9 cellular contexts compared by ENCODE assay signal in the genomic region with DNA sequence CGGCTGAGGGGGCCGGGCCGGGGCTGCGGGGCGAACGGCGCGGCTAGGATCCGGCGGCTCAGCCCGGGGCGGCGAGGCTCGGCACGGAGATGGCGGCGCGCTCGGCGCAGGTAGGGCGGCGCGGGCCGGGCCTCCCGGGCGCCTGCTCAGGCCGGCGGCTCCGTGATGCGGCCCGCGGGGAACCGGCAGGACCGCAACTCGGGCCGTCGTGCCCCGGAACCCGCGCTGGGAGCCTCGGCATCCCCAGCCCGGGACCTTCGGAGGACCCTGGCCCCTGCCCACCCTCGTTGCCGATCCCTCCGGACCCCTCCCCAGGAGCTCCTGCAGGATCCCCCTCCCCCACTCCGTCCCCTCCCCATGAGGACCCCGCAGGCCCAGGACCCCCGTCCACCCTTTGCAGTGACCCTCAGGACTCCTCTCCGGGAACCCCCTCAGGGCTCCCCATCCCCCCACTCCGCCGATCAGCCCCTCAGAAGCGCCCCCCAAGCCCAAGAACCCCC. TPM values are rescaled to one million over a fixed set of nuclear protein-coding genes. Genes with fewer than 3 reads are reported as not detected.
DNase-seq lines count a peak whose midpoint lies in the region; ATAC-seq, FAIRE-seq and TF ChIP-seq lines count a peak whose summit lies in the region.
"Had no signal": no experiment of that assay in that cellular context is flagged by ENCODE, and none has a peak within 500 bp of the region (broad histone marks: within the 10 kb centered on the region; RNA-seq: fewer than 3 reads in every experiment).

No MANE protein-coding gene starts in this region.

- no peaks in the 10 kb centered on the region for H3K9me3 Mint-ChIP-seq in activated naive CD4-positive, alpha-beta T cell treated with anti-CD3 and anti-CD28 coated beads for 36 hours
- H3K9me3 Mint-ChIP-seq in activated naive CD4-positive, alpha-beta T cell treated with anti-CD3 and anti-CD28 coated beads, Interleukin-2, amount 50 U/mL, for 72 hours: no peaks in the 10 kb centered on the region

- peak overlapping the region; percentile 84 for H3K4me3 Mint-ChIP-seq in activated naive CD4-positive, alpha-beta T cell treated with anti-CD3 and anti-CD28 coated beads for 36 hours

- 0% methylated on average over 2 of the region's 53 CpGs for WGBS in right lobe of liver (ENCODE audit: insufficient coverage, low coverage, low lambda C conversion rate, missing lambda C conversion rate)
- 2% methylated on average over 45 of the region's 53 CpGs; no CpG with 5 or more reads in 1 of the 2 donors for WGBS in tibial nerve, 2 donors

- peaks cover 6% of the 10 kb centered on the region for H3K27me3 Mint-ChIP-seq in activated naive CD4-positive, alpha-beta T cell treated with anti-CD3 and anti-CD28 coated beads for 36 hours (ENCODE audit: low read depth)

- no peak for FAIRE-seq in GM12891 (lab: Jason Lieb, UNC)

- no peaks in the 10 kb centered on the region for H3K36me3 Mint-ChIP-seq in activated naive CD4-positive, alpha-beta T cell treated with anti-CD3 and anti-CD28 coated beads for 36 hours (ENCODE audit: low read depth)
- no peaks in the 10 kb centered on the region for H3K36me3 Mint-ChIP-seq in activated naive CD4-positive, alpha-beta T cell treated with anti-CD3 and anti-CD28 coated beads, Interleukin-2, amount 50 U/mL, for 72 hours

- CTCF ChIA-PET in activated naive CD4-positive, alpha-beta T cell treated with anti-CD3 and anti-CD28 coated beads for 36 hours (lab: Charles Lee): interaction anchor here (1.6 kb wide), 1 partner anchor 150 kb away, joined by 4 read pairs; a partner anchor contains a TSS

- H3K27ac ChIP-seq in ascending aorta (no peak overlapping the region), right lobe of liver (no peak overlapping the region), tibial nerve (peak overlapping the region in 3 of 4 donors; percentile 65 to 87 (median 66))
- H3K27ac ChIP-seq: thyroid gland had no signal

- no peak overlapping the region for H3K27ac Mint-ChIP-seq in activated naive CD4-positive, alpha-beta T cell treated with anti-CD3 and anti-CD28 coated beads for 36 hours
- no peak overlapping the region for H3K27ac Mint-ChIP-seq in activated naive CD4-positive, alpha-beta T cell treated with anti-CD3 and anti-CD28 coated beads, Interleukin-2, amount 50 U/mL, for 72 hours

- TF ChIP-seq POLR2A in right lobe of liver (IDR thresholded peaks at IDR 0.05): no peak
- TF ChIP-seq POLR2A in tibial nerve (IDR thresholded peaks at IDR 0.05): no peak
- no peak for TF ChIP-seq POLR2A in GM12891 (IDR thresholded peaks at IDR 0.05; ENCODE audit: low read depth, low read length)

- no peak for DNase-seq in activated naive CD4-positive, alpha-beta T cell treated with anti-CD3 and anti-CD28 coated beads for 36 hours
- DNase-seq in activated naive CD4-positive, alpha-beta T cell treated with anti-CD3 and anti-CD28 coated beads, Interleukin-2, amount 50 U/mL, for 72 hours (ENCODE audit: low spot score in 2 of 2): no peak
- no peak for DNase-seq in ascending aorta (ENCODE audit: low spot score in 2 of 2)
- peak in 2 of 3 donors; percentile 45 to 67 for DNase-seq in right lobe of liver
- DNase-seq in tibial nerve (ENCODE audit: low spot score in 2 of 2): no peak
- no peak for DNase-seq in NCI-H187 treated with DMSO at 0.1 percent for 48 hours (lab: John Stamatoyannopoulos, UW)
- no peak for DNase-seq in GM12891 (ENCODE audit: insufficient read length, low spot score)
- no peak for DNase-seq in HT-29 (ENCODE audit: low spot score)

- H3K4me3 ChIP-seq in ascending aorta (peak overlapping the region; percentile 69 to 98), right lobe of liver (peak overlapping the region; percentile 51 to 76 (median 55)), tibial nerve (peak overlapping the region; percentile 56 to 95 (median 68))

- no peak for TF ChIP-seq EP300 in tibial nerve (IDR thresholded peaks at IDR 0.05)

- TF ChIP-seq CTCF in ascending aorta (IDR thresholded peaks at IDR 0.05) (no peak), right lobe of liver (IDR thresholded peaks at IDR 0.05) (no peak), tibial nerve (IDR thresholded peaks at IDR 0.05) (no peak)

- no peaks in the 10 kb centered on the region for H3K27me3 ChIP-seq in ascending aorta
- H3K27me3 ChIP-seq in right lobe of liver: no peaks in the 10 kb centered on the region
- peaks cover 0 to 4% of the 10 kb centered on the region in 2 donors for H3K27me3 ChIP-seq in tibial nerve
- H3K27me3 ChIP-seq: thyroid gland had no signal

- H3K4me1 Mint-ChIP-seq in activated naive CD4-positive, alpha-beta T cell treated with anti-CD3 and anti-CD28 coated beads for 36 hours (ENCODE audit: low read depth): peaks cover 18% of the 10 kb centered on the region

- intact Hi-C loops in activated naive CD4-positive, alpha-beta T cell treated with anti-CD3 and anti-CD28 coated beads for 36 hours (cut with micrococcal nuclease): no loop called here
- intact Hi-C loops in ascending aorta (cut with DNase I) (no loop called here), right lobe of liver (cut with DNase I) (no loop called here)

- H3K36me3 ChIP-seq in ascending aorta (no peaks in the 10 kb centered on the region), right lobe of liver (no peaks in the 10 kb centered on the region), tibial nerve (no peaks in the 10 kb centered on the region)
- H3K36me3 ChIP-seq: thyroid gland had no signal

- H3K9me3 ChIP-seq in ascending aorta (no peaks in the 10 kb centered on the region), right lobe of liver (no peaks in the 10 kb centered on the region), tibial nerve (no peaks in the 10 kb centered on the region)
- H3K9me3 ChIP-seq: thyroid gland had no signal

- H3K4me1 ChIP-seq in ascending aorta (peaks cover 3 to 9% of the 10 kb centered on the region in 2 donors), right lobe of liver (no peaks in the 10 kb centered on the region), tibial nerve (peaks cover 0 to 42% (median 18%) of the 10 kb centered on the region in 4 donors)

- ATAC-seq in activated naive CD4-positive, alpha-beta T cell treated with anti-CD3 and anti-CD28 coated beads, Interleukin-2, amount 50 U/mL, for 72 hours: no peak
- ATAC-seq in right lobe of liver: no peak

TF ChIP-seq in GM12891, 5 proteins besides CTCF, POLR2A, EP300 and RAD21:
- TF ChIP-seq PAX5 (IDR thresholded peaks at IDR 0.05; ENCODE audit: insufficient read depth, low read length, severe bottlenecking) (no peak), SPI1 (IDR thresholded peaks at IDR 0.05; ENCODE audit: low read depth, low read length) (no peak), POLR2AphosphoS5 (IDR thresholded peaks at IDR 0.05; ENCODE audit: low read depth, low read length) (no peak), POU2F2 (IDR thresholded peaks at IDR 0.05; ENCODE audit: low read depth, low read length) (no peak), TAF1 (IDR thresholded peaks at IDR 0.05; ENCODE audit: low read depth, low read length) (no peak)

RNA-seq across cellular contexts. Expression of a gene that starts 0.3 kb away (rescaled TPM):
- 1 to 10 TPM; 5.2 TPM for total RNA-seq in activated naive CD4-positive, alpha-beta T cell treated with anti-CD3 and anti-CD28 coated beads for 36 hours
- 1 to 10 TPM; 4.6 to 7.8 TPM for total RNA-seq in activated naive CD4-positive, alpha-beta T cell treated with anti-CD3 and anti-CD28 coated beads, Interleukin-2, amount 50 U/mL, for 72 hours
- total RNA-seq in ascending aorta: 27.7 TPM
- 1 to 10 TPM; 3.7 to 6.3 (median 4.9) TPM for total RNA-seq in right lobe of liver
- 10 to 100 TPM; 14.4 to 30.3 (median 17.7) TPM for total RNA-seq in tibial nerve
- polyA plus RNA-seq in GM12891 (2012; ENCODE audit: low read depth, missing spikeins): 7.7 TPM
- 4.0 and 4.4 TPM in 2 replicates for total RNA-seq in HT-29 (2014; rRNA removed; shearing (Covaris generic))

RNA-seq across cellular contexts. Expression of a gene that starts 43.9 kb away (rescaled TPM):
- total RNA-seq in activated naive CD4-positive, alpha-beta T cell treated with anti-CD3 and anti-CD28 coated beads for 36 hours: under 1 TPM; 0.07 to 0.12 TPM
- total RNA-seq in activated naive CD4-positive, alpha-beta T cell treated with anti-CD3 and anti-CD28 coated beads, Interleukin-2, amount 50 U/mL, for 72 hours: under 1 TPM; 0.20 to 0.97 TPM
- not detected for total RNA-seq in ascending aorta
- under 1 TPM in 4 of 6 experiments, not detected in 2; 0.07 to 0.37 (median 0.12) TPM for total RNA-seq in right lobe of liver
- 1 to 10 TPM in 1 of 4 donors, not detected in 3; 2.5 TPM for total RNA-seq in tibial nerve
- 0.10 TPM for polyA plus RNA-seq in GM12891 (2012; ENCODE audit: low read depth, missing spikeins)
- total RNA-seq in HT-29 (2014; rRNA removed; shearing (Covaris generic)): 0.31 and 1.6 TPM in 2 replicates

RNA-seq across cellular contexts. Expression of a gene that starts 58.0 kb away (rescaled TPM):
- not detected for total RNA-seq in activated naive CD4-positive, alpha-beta T cell treated with anti-CD3 and anti-CD28 coated beads for 36 hours
- not detected for total RNA-seq in activated naive CD4-positive, alpha-beta T cell treated with anti-CD3 and anti-CD28 coated beads, Interleukin-2, amount 50 U/mL, for 72 hours
- total RNA-seq in ascending aorta: not detected
- 1 to 10 TPM; 1.5 to 9.6 (median 3.5) TPM for total RNA-seq in right lobe of liver
- 1 to 10 TPM in 1 of 4 donors, under 1 TPM in 1, not detected in 2; 0.59 to 1.2 TPM for total RNA-seq in tibial nerve
- polyA plus RNA-seq in GM12891 (2012; ENCODE audit: low read depth, missing spikeins): 0.06 TPM
- 16.6 and 19.8 TPM in 2 replicates for total RNA-seq in HT-29 (2014; rRNA removed; shearing (Covaris generic))

Comparison
In these comparisons a context has a peak if more than half of its experiments do, and no peak if none do; other contexts are left out.
1. DNase-seq: peak in right lobe of liver (2 of 3); none in activated naive CD4-positive, alpha-beta T cell treated with anti-CD3 and anti-CD28 coated beads for 36 hours (single experiment), activated naive CD4-positive, alpha-beta T cell treated with anti-CD3 and anti-CD28 coated beads, Interleukin-2, amount 50 U/mL, for 72 hours (0 of 2), ascending aorta (0 of 2), tibial nerve (0 of 2), NCI-H187 treated with DMSO at 0.1 percent for 48 hours (single experiment), GM12891 (single experiment) and HT-29 (single experiment).
2. H3K27ac ChIP-seq: peak in tibial nerve (3 of 4); none in ascending aorta (0 of 2) and right lobe of liver (0 of 3).
3. Peak in every context shown above with its lines, with median percentiles within 50 percentile points of each other: H3K4me3 ChIP-seq.